Comparison of ENCODE assay signal across 10 cellular contexts in the genomic region with DNA sequence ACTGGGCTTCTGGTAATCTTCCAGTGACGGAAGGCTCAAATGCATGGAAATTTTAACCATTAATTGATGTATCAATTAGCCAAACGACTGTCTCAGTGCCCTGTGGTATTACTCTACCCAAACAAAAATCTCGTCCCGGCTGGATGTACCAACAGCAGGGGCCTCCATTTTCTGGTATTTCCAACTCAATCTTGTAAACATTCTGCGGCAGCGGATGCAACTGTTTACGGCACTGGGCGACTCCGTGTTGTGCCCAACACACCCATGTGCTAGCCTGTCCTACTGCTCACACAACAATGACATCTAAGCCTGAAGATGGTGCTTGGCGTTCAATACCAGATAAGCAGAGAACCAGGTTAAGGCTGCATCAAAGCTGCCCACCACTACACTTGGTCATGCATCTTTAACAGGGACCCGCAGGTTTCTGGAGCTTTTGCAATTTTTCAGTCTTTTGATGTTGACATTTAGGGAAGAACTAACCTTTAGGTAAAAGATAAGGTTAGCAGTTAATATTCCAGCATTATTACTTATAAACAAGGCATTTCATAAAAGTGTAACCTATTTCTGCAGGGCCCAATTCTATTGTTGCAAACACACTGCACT. TPM values are rescaled to one million over a fixed set of nuclear protein-coding genes. Genes with fewer than 3 reads are reported as not detected.
DNase-seq lines count a peak whose midpoint lies in the region; ATAC-seq and TF ChIP-seq lines count a peak whose summit lies in the region.
"Had no signal": no experiment of that assay in that cellular context is flagged by ENCODE, and none has a peak within 500 bp of the region (broad histone marks: within the 10 kb centered on the region; RNA-seq: fewer than 3 reads in every experiment).

No MANE protein-coding gene starts in this region.

- H3K27ac ChIP-seq in muscle layer of colon (ENCODE audit: low read depth, low read length) (peak overlapping the region; percentile 75), upper lobe of right lung (no peak overlapping the region)

- H3K9me3 Mint-ChIP-seq in brain: peaks cover 0 to 6% (median 0%) of the 10 kb centered on the region in 5 experiments

- H3K9me3 ChIP-seq in muscle layer of colon (ENCODE audit: low read length): no peaks in the 10 kb centered on the region
- H3K9me3 ChIP-seq in upper lobe of right lung: no peaks in the 10 kb centered on the region

- in situ Hi-C loops in ACHN (cut with HindIII; ENCODE audit: low pct_ligation_motif_present, low pct_unique_long_range_greater_than_20kb, low sequenced_read_pairs): no loop called here

- H3K4me1 ChIP-seq in muscle layer of colon (ENCODE audit: insufficient read depth, low read length): peaks cover 11% of the 10 kb centered on the region
- H3K4me1 ChIP-seq in upper lobe of right lung: no peaks in the 10 kb centered on the region

- peaks cover 59% of the 10 kb centered on the region for H3K4me1 Mint-ChIP-seq in brain

- intact Hi-C loops in upper lobe of right lung (cut with DNase I): no loop called here

- no peaks in the 10 kb centered on the region for H3K27me3 ChIP-seq in muscle layer of colon (ENCODE audit: control insufficient read depth in 1 of 2, insufficient read depth in 2 of 2, low read length in 2 of 2)
- H3K27me3 ChIP-seq in upper lobe of right lung: peaks cover 34% of the 10 kb centered on the region

- peak overlapping the region; percentile 77 to 96 (median 94) for H3K27ac Mint-ChIP-seq in brain

- H3K36me3 ChIP-seq in muscle layer of colon (ENCODE audit: insufficient read depth, low read length) (no peaks in the 10 kb centered on the region), upper lobe of right lung (no peaks in the 10 kb centered on the region)

- H3K27me3 Mint-ChIP-seq in brain: peaks cover 22% of the 10 kb centered on the region

- H3K36me3 Mint-ChIP-seq in brain: no peaks in the 10 kb centered on the region

- H3K4me3 Mint-ChIP-seq in brain: peak overlapping the region; percentile 90 to 93 (median 91)

- no peak for ATAC-seq in upper lobe of right lung
- ATAC-seq in GM18909 (IDR thresholded peaks at IDR 0.05; ENCODE audit: poor library complexity, unreplicated experiment): no peak

- TF ChIP-seq CTCF in HFF-Myc (IDR thresholded peaks at IDR 0.05; ENCODE audit: low read depth, low read length, missing control alignments) (no peak), brain (conservative IDR thresholded peaks at IDR 0.05) (no peak), upper lobe of right lung (IDR thresholded peaks at IDR 0.05) (no peak)

- peak overlapping the region; percentile 37 for H3K9ac ChIP-seq in muscle layer of colon (ENCODE audit: low read length)

- peak overlapping the region; percentile 59 for H3K4me3 ChIP-seq in HFF-Myc (replicated peaks; ENCODE audit: low read depth, low read length)
- H3K4me3 ChIP-seq in muscle layer of colon (ENCODE audit: low read depth in 1 of 2, low read length in 2 of 2): peak overlapping the region; percentile 52 to 55
- H3K4me3 ChIP-seq in upper lobe of right lung: no peak overlapping the region

- DNase-seq in ACHN (peak; percentile 18), HFF-Myc (ENCODE audit: extremely low read depth, low read depth) (no peak), midbrain (lab: John Stamatoyannopoulos, UW) (no peak), iPS-NIHi7 (ENCODE audit: extremely low spot score) (no peak), upper lobe of right lung (no peak)
- DNase-seq: activated CD8-positive, alpha-beta memory T cell treated with anti-CD3 and anti-CD28 coated beads, Interleukin-2, amount 50 U/mL, for 48 hours had no signal

RNA-seq across cellular contexts. Expression of a gene that starts 1.2 kb away (rescaled TPM):
- polyA plus RNA-seq in brain (ENCODE audit: insufficient read depth, low read depth, low replicate concordance): 25.0 TPM
- total RNA-seq in upper lobe of right lung: 5.4 TPM
- total RNA-seq: mesenteric fat pad had no signal

RNA-seq across cellular contexts. Expression of a gene that starts 45.7 kb away (rescaled TPM):
- 14.4 TPM for polyA plus RNA-seq in brain (ENCODE audit: insufficient read depth, low read depth, low replicate concordance)
- 3.9 TPM for total RNA-seq in upper lobe of right lung
